ENCODE assay signal across 8 cellular contexts in genomic region chr2:187138240-187138639, GRCh38.
A peak's percentile ranks its signal among the peaks of the same experiment; 100 is the strongest.
DNase-seq lines count a peak whose midpoint lies in the region; ATAC-seq and TF ChIP-seq lines count a peak whose summit lies in the region.

No MANE protein-coding gene starts in this region.

- no peak overlapping the region for H2AFZ ChIP-seq in fibroblast of lung (ENCODE audit: low read length)

- H3K79me2 ChIP-seq in fibroblast of lung (ENCODE audit: control insufficient read depth, insufficient read depth, low read length), result no peaks in the 10 kb centered on the region

- no peak overlapping the region for H3K9ac ChIP-seq in fibroblast of lung (ENCODE audit: insufficient read depth, low read length)

- H3K9me3 Mint-ChIP-seq in mesothelial cell of epicardium, result no peaks in the 10 kb centered on the region

- H3K4me3 ChIP-seq in AG10803 (ENCODE audit: low read length), result no peak overlapping the region
- no peak overlapping the region for H3K4me3 ChIP-seq in fibroblast of lung (replicated peaks in 1 of 4; ENCODE audit: control extremely low read depth in 1 of 4, insufficient read depth in 1 of 4, low read depth in 3 of 4, low read length in 4 of 4)

- no peaks in the 10 kb centered on the region for H3K36me3 ChIP-seq in fibroblast of lung (ENCODE audit: control insufficient read depth, insufficient read depth, low read length)

- peak; percentile 79 for ATAC-seq in GM21360 (IDR thresholded peaks at IDR 0.05; ENCODE audit: unreplicated experiment)

- TF ChIP-seq CTCF in AG10803 (conservative IDR thresholded peaks at IDR 0.05; ENCODE audit: low read length) (peak; percentile 67), fibroblast of lung (conservative IDR thresholded peaks at IDR 0.05 in 1 of 2, IDR thresholded peaks at IDR 0.05 in 1 of 2; ENCODE audit: low read depth in 1 of 2, low read length in 2 of 2) (peak; percentile 67 to 92), mesothelial cell of epicardium (IDR thresholded peaks at IDR 0.05; ENCODE audit: unreplicated experiment) (no peak)

- H3K27me3 Mint-ChIP-seq in mesothelial cell of epicardium (ENCODE audit: low read depth), result peaks cover 2% of the 10 kb centered on the region

- no peaks in the 10 kb centered on the region for H4K20me1 ChIP-seq in fibroblast of lung (ENCODE audit: control insufficient read depth, extremely low read depth, insufficient read depth, low read length)

- H3K4me1 ChIP-seq in fibroblast of lung (ENCODE audit: control insufficient read depth, extremely low read depth, insufficient read depth, low read length), result no peaks in the 10 kb centered on the region

- no peak overlapping the region for H3K4me2 ChIP-seq in fibroblast of lung (ENCODE audit: extremely low read depth, insufficient read depth, low read length)

- H3K36me3 Mint-ChIP-seq in mesothelial cell of epicardium, result no peaks in the 10 kb centered on the region

- no peak overlapping the region for H3K27ac Mint-ChIP-seq in mesothelial cell of epicardium

- no peak overlapping the region for H3K4me3 Mint-ChIP-seq in mesothelial cell of epicardium

- no peaks in the 10 kb centered on the region for H3K27me3 ChIP-seq in fibroblast of lung (ENCODE audit: control insufficient read depth, insufficient read depth, low read length)

- DNase-seq in AG10803 (ENCODE audit: low read depth) (peak; percentile 33), NCI-H69 (lab: John Stamatoyannopoulos, UW) (peak; percentile 49), fibroblast of lung (ENCODE audit: low read depth in 2 of 2) (peak; percentile 44 to 70), retina (peak; percentile 14), mesothelial cell of epicardium (ENCODE audit: low spot score in 2 of 2, unreplicated experiment in 2 of 2) (no peak), C1 segment of cervical spinal cord (lab: John Stamatoyannopoulos, UW) (no peak), NCI-H1105 (lab: John Stamatoyannopoulos, UW) (no peak)

- H3K4me1 Mint-ChIP-seq in mesothelial cell of epicardium, result no peaks in the 10 kb centered on the region

- H3K9me3 ChIP-seq in fibroblast of lung (ENCODE audit: control insufficient read depth, insufficient read depth, low read depth, low read length), result no peaks in the 10 kb centered on the region

- H3K27ac ChIP-seq in fibroblast of lung (ENCODE audit: insufficient read depth, low read length), result no peak overlapping the region

Comparison
In these comparisons a context has a peak if more than half of its experiments do, and no peak if none do; other contexts are left out.
1. DNase-seq: peak in AG10803 (single experiment), NCI-H69 (single experiment), fibroblast of lung (2 of 2) and retina (single experiment); none in mesothelial cell of epicardium (0 of 2), C1 segment of cervical spinal cord (0 of 14) and NCI-H1105 (single experiment).